ENCODE assay signal across 21 cellular contexts in genomic region chr6:45447005-45447404, GRCh38.
DNase-seq lines count a peak whose midpoint lies in the region; ATAC-seq and TF ChIP-seq lines count a peak whose summit lies in the region.
"Had no signal": no experiment of that assay in that cellular context is flagged by ENCODE, and none has a peak within 500 bp of the region (broad histone marks: within the 10 kb centered on the region; RNA-seq: fewer than 3 reads in every experiment).

No MANE protein-coding gene starts in this region.

- peaks cover 4% of the 10 kb centered on the region for H3K36me3 Mint-ChIP-seq in T-helper 17 cell (ENCODE audit: low read depth)

- no peak for ATAC-seq in T-helper 17 cell
- no peak for ATAC-seq in left lung
- ATAC-seq in GM18517 (IDR thresholded peaks at IDR 0.05; ENCODE audit: unreplicated experiment), result no peak
- ATAC-seq in HG03432 (IDR thresholded peaks at IDR 0.05; ENCODE audit: unreplicated experiment), result no peak
- ATAC-seq: activated CD8-positive, alpha-beta T cell treated with anti-CD3 and anti-CD28 coated beads for 36 hours; activated T-cell treated with anti-CD3 and anti-CD28 coated beads, Interleukin-2, amount 50 U/mL, for 4 hours; stimulated activated naive CD8-positive, alpha-beta T cell treated with anti-CD3 and anti-CD28 coated beads, Interleukin-15, Interleukin-2, amounts not matched to agents 100 U/mL and 50 U/mL, for 24 hours had no signal

- H3K4me1 ChIP-seq in A673 (ENCODE audit: insufficient read depth, low read length, poor library complexity, severe bottlenecking) (peaks cover 61% of the 10 kb centered on the region), left lung (peaks cover 12 to 46% of the 10 kb centered on the region in 2 donors)

- H3K36me3 ChIP-seq in A673 (ENCODE audit: insufficient read depth, low read length, poor library complexity, severe bottlenecking), result no peaks in the 10 kb centered on the region
- no peaks in the 10 kb centered on the region for H3K36me3 ChIP-seq in left lung
- H3K36me3 ChIP-seq: Peyer's patch had no signal

- POLR2A ChIA-PET in A673 (lab: Charles Lee; ENCODE audit: low non-redundant PET), result no interaction called here
- POLR2A ChIA-PET in HEK293T (lab: Yijun Ruan, JAX), result no interaction called here

- no peak for TF ChIP-seq CTCF in A673 (conservative IDR thresholded peaks at IDR 0.05; ENCODE audit: low read depth, low read length)
- TF ChIP-seq CTCF in HL-60 (IDR thresholded peaks at IDR 0.05; ENCODE audit: insufficient read depth, low read length), result no peak
- no peak for TF ChIP-seq CTCF in left lung (IDR thresholded peaks at IDR 0.05)

- DNase-seq in A673 (ENCODE audit: low spot score) (no peak), HL-60 (ENCODE audit: low read depth in 1 of 2, low spot score in 1 of 2) (no peak), T-helper 17 cell (no peak), left lung (peak in 1 of 2 donors; percentile 31), iPS-NIHi7 (ENCODE audit: extremely low spot score) (no peak), HEK293T (ENCODE audit: extremely low spot score) (no peak)
- DNase-seq: activated CD8-positive, alpha-beta T cell treated with anti-CD3 and anti-CD28 coated beads for 36 hours; activated T-cell treated with anti-CD3 and anti-CD28 coated beads, Interleukin-2, amount 50 U/mL, for 4 hours; DND-41; foreskin melanocyte; hypothalamus; KG1; NCI-H2171; NCI-H82; Peyer's patch; stimulated activated naive CD8-positive, alpha-beta T cell treated with anti-CD3 and anti-CD28 coated beads, Interleukin-15, Interleukin-2, amounts not matched to agents 100 U/mL and 50 U/mL, for 24 hours; SW 1271 had no signal

- no peaks in the 10 kb centered on the region for H3K27me3 Mint-ChIP-seq in T-helper 17 cell
- H3K27me3 Mint-ChIP-seq: activated CD8-positive, alpha-beta T cell treated with anti-CD3 and anti-CD28 coated beads for 36 hours; activated naive CD8-positive, alpha-beta T cell had no signal

- CTCF ChIA-PET in A673 (lab: Charles Lee) (no interaction called here), HEK293T (lab: Yijun Ruan, JAX) (no interaction called here)

- H3K27me3 ChIP-seq in A673 (replicated peaks; ENCODE audit: insufficient read depth, low read depth, low read length, poor library complexity) (no peaks in the 10 kb centered on the region), HL-60 (ENCODE audit: insufficient read depth, poor library complexity, severe bottlenecking) (no peaks in the 10 kb centered on the region), left lung (no peaks in the 10 kb centered on the region)
- H3K27me3 ChIP-seq: Peyer's patch had no signal

- H3K4me3 ChIP-seq in A673 (ENCODE audit: low read depth, low read length, poor library complexity, severe bottlenecking), result no peak overlapping the region
- no peak overlapping the region for H3K4me3 ChIP-seq in HL-60 (replicated peaks; ENCODE audit: insufficient read depth, low read length)
- no peak overlapping the region for H3K4me3 ChIP-seq in left lung
- H3K4me3 ChIP-seq: Peyer's patch had no signal

- H3K27ac ChIP-seq in A673 (ENCODE audit: low read depth, low read length, poor library complexity, severe bottlenecking), result peak overlapping the region; percentile 85
- H3K27ac ChIP-seq in HL-60 (replicated peaks), result peak overlapping the region; percentile 74
- H3K27ac ChIP-seq in left lung, result peak overlapping the region; percentile 79 to 83
- H3K27ac ChIP-seq: Peyer's patch had no signal

- intact Hi-C loops in A673 (cut with micrococcal nuclease; ENCODE audit: unreplicated experiment) (no loop called here), left lung (cut with DNase I) (no loop called here)

- H3K4me3 Mint-ChIP-seq in T-helper 17 cell, result no peak overlapping the region
- H3K4me3 Mint-ChIP-seq: activated CD8-positive, alpha-beta T cell treated with anti-CD3 and anti-CD28 coated beads for 36 hours; activated naive CD8-positive, alpha-beta T cell; activated T-cell treated with anti-CD3 and anti-CD28 coated beads, Interleukin-2, amount 50 U/mL, for 4 hours; neural crest cell had no signal

- H3K9me3 ChIP-seq in A673 (ENCODE audit: low read depth, low read length, poor library complexity, severe bottlenecking) (no peaks in the 10 kb centered on the region), T-helper 17 cell (ENCODE audit: control insufficient read depth, low read length, poor library complexity, severe bottlenecking) (no peaks in the 10 kb centered on the region), left lung (no peaks in the 10 kb centered on the region)
- H3K9me3 ChIP-seq: Peyer's patch had no signal

- BruUV-seq in A673 (replicated peaks; lab: Mats Ljungman, UMichigan), result no TSS peak

- peak overlapping the region; percentile 85 for H3K27ac Mint-ChIP-seq in T-helper 17 cell
- H3K27ac Mint-ChIP-seq: activated CD8-positive, alpha-beta T cell treated with anti-CD3 and anti-CD28 coated beads for 36 hours had no signal

- H3K4me1 Mint-ChIP-seq in T-helper 17 cell, result peaks cover 61% of the 10 kb centered on the region

TF ChIP-seq in HEK293T, 16 proteins besides CTCF, POLR2A, EP300 and RAD21:
- TF ChIP-seq, protein P1, sequence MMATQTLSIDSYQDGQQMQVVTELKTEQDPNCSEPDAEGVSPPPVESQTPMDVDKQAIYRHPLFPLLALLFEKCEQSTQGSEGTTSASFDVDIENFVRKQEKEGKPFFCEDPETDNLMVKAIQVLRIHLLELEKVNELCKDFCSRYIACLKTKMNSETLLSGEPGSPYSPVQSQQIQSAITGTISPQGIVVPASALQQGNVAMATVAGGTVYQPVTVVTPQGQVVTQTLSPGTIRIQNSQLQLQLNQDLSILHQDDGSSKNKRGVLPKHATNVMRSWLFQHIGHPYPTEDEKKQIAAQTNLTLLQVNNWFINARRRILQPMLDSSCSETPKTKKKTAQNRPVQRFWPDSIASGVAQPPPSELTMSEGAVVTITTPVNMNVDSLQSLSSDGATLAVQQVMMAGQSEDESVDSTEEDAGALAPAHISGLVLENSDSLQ (IDR thresholded peaks at IDR 0.05), result no peak
- TF ChIP-seq FOXA1 (IDR thresholded peaks at IDR 0.05), result no peak
- TF ChIP-seq ELF4 (IDR thresholded peaks at IDR 0.05), result no peak
- TF ChIP-seq FOXK2 (IDR thresholded peaks at IDR 0.05), result no peak
- no peak for TF ChIP-seq CTBP1 (IDR thresholded peaks at IDR 0.05; ENCODE audit: borderline replicate concordance)
- no peak for TF ChIP-seq L3MBTL2 (conservative IDR thresholded peaks at IDR 0.05)
- TF ChIP-seq NFRKB (IDR thresholded peaks at IDR 0.05), result no peak
- TF ChIP-seq BHLHE40 (IDR thresholded peaks at IDR 0.05; ENCODE audit: borderline replicate concordance), result no peak
- TF ChIP-seq TARDBP (IDR thresholded peaks at IDR 0.05), result no peak
- TF ChIP-seq LEF1 (IDR thresholded peaks at IDR 0.05; ENCODE audit: borderline replicate concordance), result no peak
- TF ChIP-seq HDGF (IDR thresholded peaks at IDR 0.05; ENCODE audit: borderline replicate concordance), result no peak
- TF ChIP-seq SP1 (IDR thresholded peaks at IDR 0.05), result no peak
